In genomic region chr10:74988055-74988773, GRCh38 we compare ENCODE assay signal across 15 cellular contexts.
DNase-seq lines count a peak whose midpoint lies in the region; ATAC-seq and TF ChIP-seq lines count a peak whose summit lies in the region.
"Had no signal": no experiment of that assay in that cellular context is flagged by ENCODE, and none has a peak within 500 bp of the region (broad histone marks: within the 10 kb centered on the region; RNA-seq: fewer than 3 reads in every experiment).

No MANE protein-coding gene starts in this region.

- H4K20me1 ChIP-seq in osteoblast (ENCODE audit: insufficient read depth, low read length): peaks cover 7% of the 10 kb centered on the region

- no peaks in the 10 kb centered on the region for H3K4me1 ChIP-seq in CD8-positive, alpha-beta memory T cell (ENCODE audit: insufficient read depth, low read length)
- H3K4me1 ChIP-seq in osteoblast (ENCODE audit: insufficient read depth, low read length) (peaks cover 7% of the 10 kb centered on the region), spleen (peaks cover 0 to 32% (median 6%) of the 10 kb centered on the region in 6 donors)
- H3K4me1 ChIP-seq: thyroid gland had no signal

- peaks cover 14 to 22% (median 22%) of the 10 kb centered on the region in 3 donors for H3K4me1 Mint-ChIP-seq in CD8-positive, alpha-beta memory T cell
- H3K4me1 Mint-ChIP-seq in central memory CD8-positive, alpha-beta T cell: peaks cover 11% of the 10 kb centered on the region
- peaks cover 15% of the 10 kb centered on the region for H3K4me1 Mint-ChIP-seq in activated naive CD4-positive, alpha-beta T cell treated with anti-CD3 and anti-CD28 coated beads, Interleukin-2, amount 10 ng/mL, durations not matched to agents 7 days and 5 days
- H3K4me1 Mint-ChIP-seq in stimulated activated naive B cell treated with anti-CD40 and anti-IgM and Interleukin-4, amounts not matched to agents 10 μg/mL and 1 μg/mL and 100 μg/mL, for 72 hours: peaks cover 8 to 20% of the 10 kb centered on the region in 2 donors

- H3K27me3 Mint-ChIP-seq in CD8-positive, alpha-beta memory T cell: no peaks in the 10 kb centered on the region
- no peaks in the 10 kb centered on the region for H3K27me3 Mint-ChIP-seq in central memory CD8-positive, alpha-beta T cell
- H3K27me3 Mint-ChIP-seq in activated naive CD4-positive, alpha-beta T cell treated with anti-CD3 and anti-CD28 coated beads, Interleukin-2, amount 10 ng/mL, durations not matched to agents 7 days and 5 days: no peaks in the 10 kb centered on the region
- H3K27me3 Mint-ChIP-seq in stimulated activated naive B cell treated with anti-CD40 and anti-IgM and Interleukin-4, amounts not matched to agents 10 μg/mL and 1 μg/mL and 100 μg/mL, for 72 hours: no peaks in the 10 kb centered on the region
- H3K27me3 Mint-ChIP-seq: activated naive CD4-positive, alpha-beta T cell treated with anti-CD3 and anti-CD28 coated beads, Interleukin-2, amount 50 U/mL, for 24 hours had no signal

- no peaks in the 10 kb centered on the region for H3K9me3 ChIP-seq in CD8-positive, alpha-beta memory T cell (ENCODE audit: low read length)
- H3K9me3 ChIP-seq in osteoblast (ENCODE audit: low read depth, low read length) (no peaks in the 10 kb centered on the region), spleen (no peaks in the 10 kb centered on the region)
- H3K9me3 ChIP-seq: thyroid gland had no signal

- no peak for DNase-seq in CD8-positive, alpha-beta memory T cell
- DNase-seq in M059J (ENCODE audit: low read depth): peak; percentile 26
- no peak for DNase-seq in central memory CD8-positive, alpha-beta T cell (ENCODE audit: low spot score in 2 of 2)
- DNase-seq in osteoblast (ENCODE audit: insufficient read length, low spot score, missing footprints): no peak
- DNase-seq in spleen: no peak
- DNase-seq in activated naive CD4-positive, alpha-beta T cell treated with anti-CD3 and anti-CD28 coated beads, Interleukin-2, amount 10 ng/mL, durations not matched to agents 7 days and 5 days: no peak
- DNase-seq in DMS 273 (lab: John Stamatoyannopoulos, UW; ENCODE audit: unreplicated experiment): no peak
- DNase-seq in stimulated activated naive B cell treated with anti-CD40 and anti-IgM and Interleukin-4, amounts not matched to agents 10 μg/mL and 1 μg/mL and 100 μg/mL, for 72 hours: no peak
- DNase-seq: DND-41; foreskin melanocyte; NCI-H226; nucleus accumbens; stimulated activated CD4-positive, alpha-beta T cell treated with anti-CD3 and anti-CD28 coated beads, Interleukin-12 subunit alpha, Interleukin-12 subunit beta, amount 100 ng/mL, for 4 hours; thyroid gland had no signal

- no peak overlapping the region for H3K27ac ChIP-seq in CD8-positive, alpha-beta memory T cell (ENCODE audit: low read depth, low read length)
- H3K27ac ChIP-seq in osteoblast (ENCODE audit: low read depth, low read length) (no peak overlapping the region), spleen (no peak overlapping the region)
- H3K27ac ChIP-seq: thyroid gland had no signal

- WGBS in spleen, 5 donors: 52 to 56% (median 54%) methylated on average over 2 of the region's 2 CpGs

- peaks cover 3 to 77% (median 31%) of the 10 kb centered on the region in 3 donors for H3K36me3 Mint-ChIP-seq in CD8-positive, alpha-beta memory T cell
- H3K36me3 Mint-ChIP-seq in central memory CD8-positive, alpha-beta T cell (ENCODE audit: insufficient read depth): peaks cover 21% of the 10 kb centered on the region
- H3K36me3 Mint-ChIP-seq in activated naive CD4-positive, alpha-beta T cell treated with anti-CD3 and anti-CD28 coated beads, Interleukin-2, amount 10 ng/mL, durations not matched to agents 7 days and 5 days: peaks cover 33% of the 10 kb centered on the region
- peaks cover 25 to 41% of the 10 kb centered on the region in 2 donors for H3K36me3 Mint-ChIP-seq in stimulated activated naive B cell treated with anti-CD40 and anti-IgM and Interleukin-4, amounts not matched to agents 10 μg/mL and 1 μg/mL and 100 μg/mL, for 72 hours

- no peak for TF ChIP-seq CTCF in osteoblast (IDR thresholded peaks at IDR 0.05; ENCODE audit: extremely low read depth, low read depth, low read length)
- no peak for TF ChIP-seq CTCF in spleen (IDR thresholded peaks at IDR 0.05 in 8 of 11, conservative IDR thresholded peaks at IDR 0.05 in 3 of 11)

- peak overlapping the region in 5 of 8 donors; percentile 23 to 91 (median 40) for H3K27ac Mint-ChIP-seq in CD8-positive, alpha-beta memory T cell
- H3K27ac Mint-ChIP-seq in central memory CD8-positive, alpha-beta T cell (ENCODE audit: low read depth): peak overlapping the region; percentile 73
- no peak overlapping the region for H3K27ac Mint-ChIP-seq in activated naive CD4-positive, alpha-beta T cell treated with anti-CD3 and anti-CD28 coated beads, Interleukin-2, amount 10 ng/mL, durations not matched to agents 7 days and 5 days
- no peak overlapping the region for H3K27ac Mint-ChIP-seq in stimulated activated naive B cell treated with anti-CD40 and anti-IgM and Interleukin-4, amounts not matched to agents 10 μg/mL and 1 μg/mL and 100 μg/mL, for 72 hours
- H3K27ac Mint-ChIP-seq: activated naive CD4-positive, alpha-beta T cell treated with anti-CD3 and anti-CD28 coated beads, Interleukin-2, amount 50 U/mL, for 24 hours had no signal

- H3K4me2 ChIP-seq in osteoblast (ENCODE audit: insufficient read depth, low read length): peak overlapping the region; percentile 10

- no peak overlapping the region for H3K4me3 ChIP-seq in CD8-positive, alpha-beta memory T cell (ENCODE audit: low read length)
- H3K4me3 ChIP-seq in osteoblast (ENCODE audit: insufficient read depth, low read length) (no peak overlapping the region), spleen (no peak overlapping the region)
- H3K4me3 ChIP-seq: thyroid gland had no signal

- no peak for TF ChIP-seq POLR2A in spleen (IDR thresholded peaks at IDR 0.05)

- POLR2A ChIA-PET in CD8-positive, alpha-beta memory T cell (lab: Charles Lee): no interaction called here

- H2AFZ ChIP-seq in osteoblast (ENCODE audit: low read length): no peak overlapping the region

- H3K4me3 Mint-ChIP-seq in CD8-positive, alpha-beta memory T cell: no peak overlapping the region
- H3K4me3 Mint-ChIP-seq in central memory CD8-positive, alpha-beta T cell: no peak overlapping the region
- no peak overlapping the region for H3K4me3 Mint-ChIP-seq in activated naive CD4-positive, alpha-beta T cell treated with anti-CD3 and anti-CD28 coated beads, Interleukin-2, amount 10 ng/mL, durations not matched to agents 7 days and 5 days
- no peak overlapping the region for H3K4me3 Mint-ChIP-seq in stimulated activated naive B cell treated with anti-CD40 and anti-IgM and Interleukin-4, amounts not matched to agents 10 μg/mL and 1 μg/mL and 100 μg/mL, for 72 hours
- H3K4me3 Mint-ChIP-seq: activated naive CD4-positive, alpha-beta T cell treated with anti-CD3 and anti-CD28 coated beads, Interleukin-2, amount 50 U/mL, for 24 hours had no signal

- H3K36me3 ChIP-seq in CD8-positive, alpha-beta memory T cell (ENCODE audit: insufficient read depth, low read length): peaks cover 8% of the 10 kb centered on the region
- H3K36me3 ChIP-seq in osteoblast (ENCODE audit: insufficient read depth, low read length) (peaks cover 4% of the 10 kb centered on the region), spleen (peaks cover 0 to 79% (median 14%) of the 10 kb centered on the region in 6 donors)
- H3K36me3 ChIP-seq: thyroid gland had no signal

- CTCF ChIA-PET in CD8-positive, alpha-beta memory T cell (lab: Charles Lee): no interaction called here
- CTCF ChIA-PET in activated naive CD4-positive, alpha-beta T cell treated with anti-CD3 and anti-CD28 coated beads, Interleukin-2, amount 10 ng/mL, durations not matched to agents 7 days and 5 days (lab: Charles Lee): interaction anchor here (0.7 kb wide), 1 partner anchor 75 kb away, joined by 3 read pairs; no protein-coding TSS in a partner anchor

- intact Hi-C loops in spleen (cut with DNase I; ENCODE audit: low total_unique reads): no loop called here

- no peaks in the 10 kb centered on the region for H3K9me3 Mint-ChIP-seq in CD8-positive, alpha-beta memory T cell
- H3K9me3 Mint-ChIP-seq in central memory CD8-positive, alpha-beta T cell: no peaks in the 10 kb centered on the region
- H3K9me3 Mint-ChIP-seq in activated naive CD4-positive, alpha-beta T cell treated with anti-CD3 and anti-CD28 coated beads, Interleukin-2, amount 10 ng/mL, durations not matched to agents 7 days and 5 days: no peaks in the 10 kb centered on the region
- H3K9me3 Mint-ChIP-seq in stimulated activated naive B cell treated with anti-CD40 and anti-IgM and Interleukin-4, amounts not matched to agents 10 μg/mL and 1 μg/mL and 100 μg/mL, for 72 hours: no peaks in the 10 kb centered on the region
- H3K9me3 Mint-ChIP-seq: activated naive CD4-positive, alpha-beta T cell treated with anti-CD3 and anti-CD28 coated beads, Interleukin-2, amount 50 U/mL, for 24 hours had no signal

- H3K79me2 ChIP-seq in osteoblast (ENCODE audit: insufficient read depth, low read length): no peaks in the 10 kb centered on the region

- H3K27me3 ChIP-seq in CD8-positive, alpha-beta memory T cell (ENCODE audit: insufficient read depth, low read length, poor library complexity, severe bottlenecking): no peaks in the 10 kb centered on the region
- no peaks in the 10 kb centered on the region for H3K27me3 ChIP-seq in osteoblast (ENCODE audit: insufficient read depth, low read length)
- H3K27me3 ChIP-seq in spleen (replicated peaks in 1 of 7): no peaks in the 10 kb centered on the region
- H3K27me3 ChIP-seq: thyroid gland had no signal

- ATAC-seq in central memory CD8-positive, alpha-beta T cell (replicated peaks; ENCODE audit: extremely low read depth, poor library complexity, severe bottlenecking): no peak
- ATAC-seq in stimulated activated naive B cell treated with anti-CD40 and anti-IgM and Interleukin-4, amounts not matched to agents 10 μg/mL and 1 μg/mL and 100 μg/mL, for 72 hours (replicated peaks): no peak

Comparison
In these comparisons a context has a peak if more than half of its experiments do, and no peak if none do; other contexts are left out.
1. H3K27ac Mint-ChIP-seq: peak in CD8-positive, alpha-beta memory T cell (5 of 8) and central memory CD8-positive, alpha-beta T cell (single experiment); none in activated naive CD4-positive, alpha-beta T cell treated with anti-CD3 and anti-CD28 coated beads, Interleukin-2, amount 10 ng/mL, durations not matched to agents 7 days and 5 days (single experiment) and stimulated activated naive B cell treated with anti-CD40 and anti-IgM and Interleukin-4, amounts not matched to agents 10 μg/mL and 1 μg/mL and 100 μg/mL, for 72 hours (single experiment).